10 cellular contexts compared by ENCODE assay signal in the genomic region with DNA sequence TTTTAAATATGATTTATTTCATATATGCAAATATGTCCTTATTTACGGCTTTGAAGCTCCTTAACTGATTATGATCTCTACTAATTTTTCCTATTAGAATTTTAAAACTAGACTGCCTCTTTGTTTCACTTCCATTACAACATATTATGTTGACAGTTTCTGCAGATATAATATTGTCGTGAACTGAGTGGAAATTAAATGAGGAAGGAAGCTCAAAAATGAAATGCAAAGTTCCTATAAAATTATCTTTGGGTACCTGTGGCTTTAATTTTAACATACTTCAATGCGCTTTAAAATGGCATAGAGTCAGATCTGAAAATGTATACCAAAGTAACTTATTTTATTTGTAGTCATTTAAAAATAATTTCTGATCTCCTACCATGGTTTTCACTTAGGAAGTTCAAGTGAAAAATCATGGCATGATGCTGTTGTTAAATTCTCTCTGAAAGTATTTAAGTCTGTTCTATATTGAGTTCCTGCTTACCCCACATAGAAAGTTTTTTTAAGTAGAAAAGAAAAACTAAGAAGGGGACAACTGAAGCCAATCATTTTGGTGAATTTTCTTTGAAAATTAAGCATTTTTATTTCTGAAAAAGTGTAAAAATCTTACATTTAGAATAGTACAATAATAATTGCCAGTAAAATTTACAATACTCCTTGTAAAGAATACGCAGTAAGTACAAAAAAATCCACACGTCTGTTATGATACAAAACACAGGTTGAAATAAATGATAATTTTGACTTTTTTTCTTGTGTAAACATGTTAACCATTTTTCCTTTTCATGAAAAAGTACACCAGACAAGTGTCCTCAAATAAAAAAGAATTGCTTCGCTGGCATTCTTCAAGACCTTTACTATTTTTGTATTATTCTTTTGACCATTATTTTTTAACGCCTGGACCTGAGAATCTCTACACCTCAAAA. TPM values are rescaled to one million over a fixed set of nuclear protein-coding genes. Genes with fewer than 3 reads are reported as not detected.
DNase-seq lines count a peak whose midpoint lies in the region; FAIRE-seq and TF ChIP-seq lines count a peak whose summit lies in the region.
"Had no signal": no experiment of that assay in that cellular context is flagged by ENCODE, and none has a peak within 500 bp of the region (broad histone marks: within the 10 kb centered on the region; RNA-seq: fewer than 3 reads in every experiment).

No MANE protein-coding gene starts in this region.

- no peak overlapping the region for H3K9ac ChIP-seq in HUES6 (ENCODE audit: low read length)
- H3K9ac ChIP-seq in mesenchymal stem cell (ENCODE audit: low read length): peak overlapping the region; percentile 72

- no peak overlapping the region for H2BK15ac ChIP-seq in mesenchymal stem cell (ENCODE audit: low read depth, poor library complexity, severe bottlenecking)

- peaks cover 7% of the 10 kb centered on the region for H3K79me1 ChIP-seq in mesenchymal stem cell (replicated peaks; ENCODE audit: low read length, poor library complexity, severe bottlenecking)

- H3K27ac ChIP-seq in HUES6 (ENCODE audit: low read depth, low read length) (no peak overlapping the region), mesenchymal stem cell (ENCODE audit: low read length, poor library complexity, severe bottlenecking) (peak overlapping the region; percentile 74)

- H3K4me1 ChIP-seq in HUES6 (ENCODE audit: control insufficient read depth, insufficient read depth, low read length) (peaks cover 27% of the 10 kb centered on the region), mesenchymal stem cell (ENCODE audit: control insufficient read depth, insufficient read depth, low read depth, low read length) (peaks cover 10% of the 10 kb centered on the region)

- no peak for FAIRE-seq in RCC 7860 (lab: Jason Lieb, UNC)

- peaks cover 93% of the 10 kb centered on the region for H3K27me3 ChIP-seq in HUES6 (ENCODE audit: control insufficient read depth, insufficient read depth, low read length)
- peaks cover 23 to 84% of the 10 kb centered on the region in 2 experiments for H3K27me3 ChIP-seq in mesenchymal stem cell (ENCODE audit: control insufficient read depth in 1 of 2, insufficient read depth in 1 of 2, low read length in 2 of 2)

- H4K91ac ChIP-seq in mesenchymal stem cell (ENCODE audit: low read length): no peak overlapping the region

- no peak overlapping the region for H3K14ac ChIP-seq in mesenchymal stem cell (ENCODE audit: low read length in 2 of 2)

- H3K9me3 ChIP-seq in HUES6 (ENCODE audit: control insufficient read depth, insufficient read depth, low read depth, low read length) (no peaks in the 10 kb centered on the region), mesenchymal stem cell (ENCODE audit: control insufficient read depth, low read length) (peaks cover 4% of the 10 kb centered on the region)

- H4K8ac ChIP-seq in mesenchymal stem cell (ENCODE audit: low read length): no peak overlapping the region

- DNase-seq in AG09309 (ENCODE audit: low read depth): no peak
- peak; percentile 3 for DNase-seq in astrocyte of the hippocampus (ENCODE audit: low read depth, low spot score)
- DNase-seq in mesenchymal stem cell: no peak
- DNase-seq in GM13977 (ENCODE audit: low spot score): no peak
- DNase-seq in hypothalamus (lab: John Stamatoyannopoulos, UW): no peak
- DNase-seq in NCI-H1105 treated with DMSO at 0.1 percent for 48 hours (lab: John Stamatoyannopoulos, UW): no peak
- no peak for DNase-seq in RCC 7860 (ENCODE audit: low spot score)
- DNase-seq: activated CD4-positive, CD25-positive, alpha-beta regulatory T cell; GDM1 had no signal

- no peak overlapping the region for H2BK120ac ChIP-seq in mesenchymal stem cell (ENCODE audit: low read depth, low read length)

- 3% methylated on average over 2 of the region's 7 CpGs for WGBS in mesenchymal stem cell

- TF ChIP-seq CTCF in AG09309 (IDR thresholded peaks at IDR 0.05; ENCODE audit: control insufficient read depth, insufficient read depth, low read depth, low read length, missing control alignments): no peak
- no peak for TF ChIP-seq CTCF in GM13977 (IDR thresholded peaks at IDR 0.05; ENCODE audit: extremely low read depth, insufficient read depth, missing control alignments)

- no peak overlapping the region for H3K23ac ChIP-seq in mesenchymal stem cell (ENCODE audit: low read length in 2 of 2)

- H2AFZ ChIP-seq in mesenchymal stem cell (ENCODE audit: low read depth, low read length): no peak overlapping the region

- H3K36me3 ChIP-seq in HUES6 (ENCODE audit: control insufficient read depth, insufficient read depth, low read length) (no peaks in the 10 kb centered on the region), mesenchymal stem cell (ENCODE audit: control insufficient read depth in 1 of 2, insufficient read depth in 2 of 2, low read depth in 1 of 2, low read length in 2 of 2) (peaks cover 0 to 10% of the 10 kb centered on the region in 2 experiments)

- no peak overlapping the region for H3K4ac ChIP-seq in mesenchymal stem cell (ENCODE audit: low read depth in 1 of 2, low read length in 2 of 2)

- peak overlapping the region; percentile 88 for H3K4me2 ChIP-seq in mesenchymal stem cell (ENCODE audit: low read length, poor library complexity, severe bottlenecking)

- H2AK5ac ChIP-seq in mesenchymal stem cell (ENCODE audit: low read length, severe bottlenecking): no peak overlapping the region

- in situ Hi-C loops in GM13977 (cut with MboI; ENCODE audit: low pct_unique_long_range_greater_than_20kb, low sequenced_read_pairs, unreplicated experiment): no loop called here

- H3K4me3 ChIP-seq in AG09309 (ENCODE audit: control insufficient read depth, low read depth, low read length): peak overlapping the region; percentile 96
- H3K4me3 ChIP-seq in HUES6 (ENCODE audit: low read depth, low read length): peak overlapping the region; percentile 78
- H3K4me3 ChIP-seq in mesenchymal stem cell (ENCODE audit: insufficient read depth in 1 of 2, low read depth in 1 of 2, low read length in 2 of 2): peak overlapping the region; percentile 71 to 76

- H2BK12ac ChIP-seq in mesenchymal stem cell (ENCODE audit: low read length in 2 of 2): no peak overlapping the region

- peak overlapping the region; percentile 68 for H2BK5ac ChIP-seq in mesenchymal stem cell (ENCODE audit: low read depth, low read length, poor library complexity, severe bottlenecking)

- H3K18ac ChIP-seq in mesenchymal stem cell (ENCODE audit: low read depth in 1 of 2, low read length in 2 of 2): no peak overlapping the region

RNA-seq across cellular contexts. Expression of gene FOXD1, which starts 2.6 kb away (rescaled TPM):
- polyA plus RNA-seq in mesenchymal stem cell (2013, experiment 1 of 2): 5.7 TPM
- 5.4 TPM for polyA plus RNA-seq in mesenchymal stem cell (2013, experiment 2 of 2)

RNA-seq across cellular contexts. Expression of gene BTF3, which starts 52.3 kb away (rescaled TPM):
- polyA plus RNA-seq in mesenchymal stem cell (2013, experiment 1 of 2): 1,135 TPM
- 1,137 TPM for polyA plus RNA-seq in mesenchymal stem cell (2013, experiment 2 of 2)
